21 cellular contexts compared by ENCODE assay signal in the genomic region with DNA sequence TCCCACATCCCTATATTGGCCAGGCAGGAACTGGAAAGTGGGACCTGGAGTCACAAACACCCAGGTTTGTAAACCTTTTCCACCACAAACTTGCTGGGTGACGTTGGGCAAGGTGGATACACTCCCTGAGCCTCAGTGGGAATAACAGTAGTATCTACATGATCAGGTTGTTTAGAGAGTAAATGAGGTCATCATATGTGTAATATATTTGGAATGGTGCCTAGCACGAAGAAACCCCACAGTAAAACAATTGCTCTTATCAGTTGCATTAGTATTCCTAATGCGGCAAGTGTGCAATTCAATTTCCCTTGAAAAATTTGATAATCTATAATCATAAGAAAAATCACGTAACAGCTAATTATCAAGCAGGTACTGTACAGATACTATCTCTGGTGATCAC. TPM values are rescaled to one million over a fixed set of nuclear protein-coding genes. Genes with fewer than 3 reads are reported as not detected.
DNase-seq lines count a peak whose midpoint lies in the region; ATAC-seq and TF ChIP-seq lines count a peak whose summit lies in the region.
"Had no signal": no experiment of that assay in that cellular context is flagged by ENCODE, and none has a peak within 500 bp of the region (broad histone marks: within the 10 kb centered on the region; RNA-seq: fewer than 3 reads in every experiment).

No MANE protein-coding gene starts in this region.

- intact Hi-C loops in CD4-positive, alpha-beta T cell (cut with DNase I, micrococcal nuclease), result no loop called here
- intact Hi-C loops in body of pancreas (cut with DNase I), result no loop called here
- intact Hi-C loops in spleen (cut with DNase I; ENCODE audit: low total_unique reads), result no loop called here

- H3K36me3 ChIP-seq in body of pancreas (replicated peaks in 1 of 2; ENCODE audit: insufficient read depth in 1 of 2, low read depth in 2 of 2), result no peaks in the 10 kb centered on the region
- no peaks in the 10 kb centered on the region for H3K36me3 ChIP-seq in spleen
- H3K36me3 ChIP-seq: SJCRH30, vagina had no signal

- POLR2A ChIA-PET in CD4-positive, alpha-beta T cell (lab: Charles Lee), result interaction anchor here (1.0 to 3.6 kb wide), 4 partner anchors 9 to 51 kb away, joined by 3 to 20 read pairs (median 5); no protein-coding TSS in a partner anchor

- TF ChIP-seq POLR2A in body of pancreas (IDR thresholded peaks at IDR 0.05), result no peak
- no peak for TF ChIP-seq POLR2A in spleen (IDR thresholded peaks at IDR 0.05)

- no peaks in the 10 kb centered on the region for H3K27me3 Mint-ChIP-seq in CD4-positive, alpha-beta T cell

- DNase-seq in CD4-positive, alpha-beta T cell, result no peak
- peak; percentile 70 for DNase-seq in M059J (ENCODE audit: low read depth)
- no peak for DNase-seq in body of pancreas
- peak; percentile 86 for DNase-seq in iris pigment epithelial cell (ENCODE audit: low read depth)
- no peak for DNase-seq in T1000 (lab: John Stamatoyannopoulos, UW)
- DNase-seq in stimulated activated effector memory CD8-positive, alpha-beta T cell treated with anti-CD3 and anti-CD28 coated beads, Interleukin-12 subunit alpha, Interleukin-12 subunit beta, amount 100 ng/mL, for 72 hours (ENCODE audit: low spot score in 2 of 2), result no peak
- DNase-seq in spleen, result no peak
- no peak for DNase-seq in NCI-H1092 (lab: John Stamatoyannopoulos, UW)
- DNase-seq: activated CD4-positive, alpha-beta T cell treated with anti-CD3 and anti-CD28 coated beads, Interleukin-2, amount 50 U/mL, for 1 hour; activated naive CD4-positive, alpha-beta T cell treated with anti-CD3 and anti-CD28 coated beads for 36 hours; activated T-cell treated with anti-CD3 and anti-CD28 coated beads for 4 hours; central memory CD4-positive, alpha-beta T cell; effector memory CD4-positive, alpha-beta T cell; KBM-7; NCI-H1417 treated with DMSO at 0.1 percent for 48 hours; NCI-H345; NK-92 treated with Interleukin-12 subunit alpha and Interleukin-12 subunit beta, amount 100 ng/mL, for 24 hours; SJCRH30 had no signal

- H3K27ac ChIP-seq in CD4-positive, alpha-beta T cell (ENCODE audit: low read depth, low read length), result no peak overlapping the region
- no peak overlapping the region for H3K27ac ChIP-seq in body of pancreas
- no peak overlapping the region for H3K27ac ChIP-seq in spleen
- H3K27ac ChIP-seq: SJCRH30, vagina had no signal

- H3K4me3 ChIP-seq in body of pancreas, result no peak overlapping the region
- no peak overlapping the region for H3K4me3 ChIP-seq in spleen
- H3K4me3 ChIP-seq: GM12878, SJCRH30, vagina had no signal

- CTCF ChIA-PET in CD4-positive, alpha-beta T cell (lab: Charles Lee), result no interaction called here

- 32 to 55% methylated on average over 4 of the region's 4 CpGs for WGBS in body of pancreas, 2 donors
- WGBS in spleen, 5 donors, result 78 to 93% (median 84%) methylated on average over 4 of the region's 4 CpGs

- H3K36me3 Mint-ChIP-seq in CD4-positive, alpha-beta T cell (ENCODE audit: low read depth), result peaks cover 29% of the 10 kb centered on the region
- H3K36me3 Mint-ChIP-seq in stimulated activated effector memory CD8-positive, alpha-beta T cell treated with anti-CD3 and anti-CD28 coated beads, Interleukin-12 subunit alpha, Interleukin-12 subunit beta, amount 100 ng/mL, for 72 hours, result peaks cover 21% of the 10 kb centered on the region

- TF ChIP-seq CTCF in CD4-positive, alpha-beta T cell (IDR thresholded peaks at IDR 0.05), result no peak
- no peak for TF ChIP-seq CTCF in body of pancreas (IDR thresholded peaks at IDR 0.05)
- no peak for TF ChIP-seq CTCF in spleen (IDR thresholded peaks at IDR 0.05 in 8 of 11, conservative IDR thresholded peaks at IDR 0.05 in 3 of 11)

- no peak for ATAC-seq in CD4-positive, alpha-beta T cell (ENCODE audit: poor library complexity)
- peak; percentile 58 for ATAC-seq in body of pancreas
- no peak for ATAC-seq in stimulated activated effector memory CD8-positive, alpha-beta T cell treated with anti-CD3 and anti-CD28 coated beads, Interleukin-12 subunit alpha, Interleukin-12 subunit beta, amount 100 ng/mL, for 72 hours
- ATAC-seq: GM12878 had no signal

- H3K4me3 Mint-ChIP-seq in CD4-positive, alpha-beta T cell, result no peak overlapping the region
- no peak overlapping the region for H3K4me3 Mint-ChIP-seq in stimulated activated effector memory CD8-positive, alpha-beta T cell treated with anti-CD3 and anti-CD28 coated beads, Interleukin-12 subunit alpha, Interleukin-12 subunit beta, amount 100 ng/mL, for 72 hours
- H3K4me3 Mint-ChIP-seq: activated naive CD4-positive, alpha-beta T cell treated with anti-CD3 and anti-CD28 coated beads for 36 hours; nephron had no signal

- H3K9me3 Mint-ChIP-seq in CD4-positive, alpha-beta T cell, result no peaks in the 10 kb centered on the region
- no peaks in the 10 kb centered on the region for H3K9me3 Mint-ChIP-seq in stimulated activated effector memory CD8-positive, alpha-beta T cell treated with anti-CD3 and anti-CD28 coated beads, Interleukin-12 subunit alpha, Interleukin-12 subunit beta, amount 100 ng/mL, for 72 hours
- H3K9me3 Mint-ChIP-seq: activated naive CD4-positive, alpha-beta T cell treated with anti-CD3 and anti-CD28 coated beads for 36 hours; nephron had no signal

- H3K27me3 ChIP-seq in CD4-positive, alpha-beta T cell (ENCODE audit: control insufficient read depth, insufficient read depth, low read length), result no peaks in the 10 kb centered on the region
- H3K27me3 ChIP-seq in body of pancreas (no peaks in the 10 kb centered on the region), spleen (replicated peaks in 1 of 7) (no peaks in the 10 kb centered on the region)
- H3K27me3 ChIP-seq: SJCRH30, vagina had no signal

- H3K4me1 ChIP-seq in body of pancreas (peaks cover 16% of the 10 kb centered on the region), spleen (peaks cover 0 to 57% (median 2%) of the 10 kb centered on the region in 6 donors)
- H3K4me1 ChIP-seq: SJCRH30, vagina had no signal

- H3K27ac Mint-ChIP-seq in CD4-positive, alpha-beta T cell, result peak overlapping the region; percentile 45
- no peak overlapping the region for H3K27ac Mint-ChIP-seq in stimulated activated effector memory CD8-positive, alpha-beta T cell treated with anti-CD3 and anti-CD28 coated beads, Interleukin-12 subunit alpha, Interleukin-12 subunit beta, amount 100 ng/mL, for 72 hours
- H3K27ac Mint-ChIP-seq: activated naive CD4-positive, alpha-beta T cell treated with anti-CD3 and anti-CD28 coated beads for 36 hours; nephron had no signal

- H3K4me1 Mint-ChIP-seq in CD4-positive, alpha-beta T cell (ENCODE audit: low read depth), result peaks cover 56% of the 10 kb centered on the region
- H3K4me1 Mint-ChIP-seq in stimulated activated effector memory CD8-positive, alpha-beta T cell treated with anti-CD3 and anti-CD28 coated beads, Interleukin-12 subunit alpha, Interleukin-12 subunit beta, amount 100 ng/mL, for 72 hours, result peaks cover 36% of the 10 kb centered on the region

- H3K9me3 ChIP-seq in CD4-positive, alpha-beta T cell (ENCODE audit: control insufficient read depth, low read length), result no peaks in the 10 kb centered on the region
- H3K9me3 ChIP-seq in body of pancreas (no peaks in the 10 kb centered on the region), spleen (no peaks in the 10 kb centered on the region)
- H3K9me3 ChIP-seq: SJCRH30, vagina had no signal

RNA-seq across cellular contexts. Expression of gene HIVEP2, which starts 51.9 kb away (rescaled TPM):
- 10 to 100 TPM; 48.4 to 48.6 TPM for total RNA-seq in CD4-positive, alpha-beta T cell
- 7.6 and 14.6 TPM in 2 replicates for total RNA-seq in M059J (2014; rRNA removed; shearing (Covaris generic))
- total RNA-seq in body of pancreas, result 10 to 100 TPM; 11.2 to 16.5 TPM
- 10 to 100 TPM; 26.8 to 41.3 (median 32.7) TPM for total RNA-seq in spleen
- polyA plus RNA-seq in spleen, result 1 to 10 TPM; 2.5 to 3.2 (median 3.0) TPM

Comparison
In these comparisons a context has a peak if more than half of its experiments do, and no peak if none do; other contexts are left out.
1. DNase-seq: peak in M059J (single experiment) and iris pigment epithelial cell (single experiment); none in CD4-positive, alpha-beta T cell (0 of 10), body of pancreas (0 of 4), T1000 (single experiment), stimulated activated effector memory CD8-positive, alpha-beta T cell treated with anti-CD3 and anti-CD28 coated beads, Interleukin-12 subunit alpha, Interleukin-12 subunit beta, amount 100 ng/mL, for 72 hours (0 of 2), spleen (single experiment) and NCI-H1092 (single experiment).